In the genomic region with DNA sequence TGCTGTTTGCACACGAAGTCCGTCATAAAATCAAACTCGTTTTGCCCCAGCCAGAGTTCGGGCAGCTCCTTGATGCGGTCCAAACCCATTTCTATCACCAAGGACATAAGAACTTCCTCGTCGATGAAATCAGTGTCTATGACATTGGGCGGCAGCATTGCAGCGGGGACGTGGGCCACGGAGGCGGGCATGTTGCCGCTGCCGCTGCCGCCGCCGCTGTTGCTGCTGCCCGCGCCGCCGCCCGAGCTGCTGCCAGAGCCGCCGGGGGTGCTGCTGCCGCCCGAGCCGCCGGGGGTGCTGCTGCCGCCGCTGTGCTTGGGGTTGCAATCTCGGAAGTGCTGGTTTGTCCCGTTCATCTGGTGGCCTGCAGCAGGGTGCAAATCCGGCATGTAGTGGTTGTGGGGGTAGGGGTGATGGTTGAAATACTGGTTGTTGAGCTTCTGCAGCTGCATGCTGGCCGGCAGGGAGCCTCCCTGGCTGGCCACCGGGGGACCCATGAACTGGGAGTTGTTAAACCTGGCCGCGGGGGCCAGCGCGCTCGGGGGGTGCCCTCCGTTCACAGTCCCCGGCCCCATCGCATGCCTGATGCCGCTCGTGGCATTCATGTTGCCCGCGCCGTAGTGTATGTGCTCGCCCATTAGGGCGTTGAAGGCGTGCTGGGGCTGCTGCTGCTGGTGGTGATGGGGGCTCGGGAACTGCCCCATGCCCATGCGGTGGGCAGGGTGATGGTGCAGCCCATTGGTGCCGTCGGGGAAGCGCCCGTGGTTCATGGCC, we compare ENCODE assay signal across 8 cellular contexts. TPM values are rescaled to one million over a fixed set of nuclear protein-coding genes. Genes with fewer than 3 reads are reported as not detected.
DNase-seq lines count a peak whose midpoint lies in the region; ATAC-seq and TF ChIP-seq lines count a peak whose summit lies in the region.

No MANE protein-coding gene starts in this region.

- H3K4me1 ChIP-seq in prostate gland (replicated peaks) (peaks cover 3% of the 10 kb centered on the region), urinary bladder (ENCODE audit: insufficient read depth) (no peaks in the 10 kb centered on the region)

- DNase-seq in CD4-positive, alpha-beta T cell = peak; percentile 65 to 78 (median 69)
- DNase-seq in HT1080 (ENCODE audit: low read depth) = peak; percentile 45
- DNase-seq in SK-N-DZ (ENCODE audit: low spot score) = peak; percentile 55
- DNase-seq in activated naive CD8-positive, alpha-beta T cell treated with anti-CD3 and anti-CD28 coated beads for 36 hours = peak; percentile 82
- DNase-seq in cardiac septum (ENCODE audit: low spot score) = peak; percentile 85
- DNase-seq in prostate gland (ENCODE audit: low spot score) = peak; percentile 41

- POLR2A ChIA-PET in CD4-positive, alpha-beta T cell (lab: Charles Lee) = interaction anchor here (0.7 to 5.0 kb wide), 47 partner anchors 9 to 1562 kb away, joined by 3 to 83 read pairs (median 8); partner anchors contain the start of genes ABRACL, CCDC28A, HEBP2 and HECA

- peak overlapping the region; percentile 98 for H3K4me3 Mint-ChIP-seq in CD4-positive, alpha-beta T cell
- H3K4me3 Mint-ChIP-seq in activated naive CD8-positive, alpha-beta T cell treated with anti-CD3 and anti-CD28 coated beads for 36 hours = peak overlapping the region; percentile 99

- H3K36me3 ChIP-seq in prostate gland (no peaks in the 10 kb centered on the region), urinary bladder (ENCODE audit: insufficient read depth) (no peaks in the 10 kb centered on the region)

- no peaks in the 10 kb centered on the region for H3K9me3 Mint-ChIP-seq in CD4-positive, alpha-beta T cell
- no peaks in the 10 kb centered on the region for H3K9me3 Mint-ChIP-seq in activated naive CD8-positive, alpha-beta T cell treated with anti-CD3 and anti-CD28 coated beads for 36 hours

- H3K27ac Mint-ChIP-seq in CD4-positive, alpha-beta T cell = peak overlapping the region; percentile 97
- peak overlapping the region; percentile 99 for H3K27ac Mint-ChIP-seq in activated naive CD8-positive, alpha-beta T cell treated with anti-CD3 and anti-CD28 coated beads for 36 hours

- TF ChIP-seq POLR2A in prostate gland (IDR thresholded peaks at IDR 0.05) = no peak

- peak; percentile 22 for ATAC-seq in CD4-positive, alpha-beta T cell (ENCODE audit: poor library complexity)
- peak; percentile 22 for ATAC-seq in GM19397 (IDR thresholded peaks at IDR 0.05; ENCODE audit: unreplicated experiment)

- CTCF ChIA-PET in CD4-positive, alpha-beta T cell (lab: Charles Lee) = interaction anchor here (0.8 to 2.6 kb wide), 10 partner anchors 9 to 344 kb away, joined by 3 to 10 read pairs (median 3); partner anchors contain the start of gene TXLNB

- H3K4me1 Mint-ChIP-seq in CD4-positive, alpha-beta T cell (ENCODE audit: low read depth) = peaks cover 47% of the 10 kb centered on the region
- peaks cover 42% of the 10 kb centered on the region for H3K4me1 Mint-ChIP-seq in activated naive CD8-positive, alpha-beta T cell treated with anti-CD3 and anti-CD28 coated beads for 36 hours

- H3K27ac ChIP-seq in CD4-positive, alpha-beta T cell (ENCODE audit: low read depth, low read length) = peak overlapping the region; percentile 92
- peak overlapping the region; percentile 90 to 95 for H3K27ac ChIP-seq in prostate gland
- peak overlapping the region; percentile 81 for H3K27ac ChIP-seq in urinary bladder (ENCODE audit: low read depth)

- H3K27me3 Mint-ChIP-seq in CD4-positive, alpha-beta T cell = no peaks in the 10 kb centered on the region
- no peaks in the 10 kb centered on the region for H3K27me3 Mint-ChIP-seq in activated naive CD8-positive, alpha-beta T cell treated with anti-CD3 and anti-CD28 coated beads for 36 hours

- no peaks in the 10 kb centered on the region for H3K27me3 ChIP-seq in CD4-positive, alpha-beta T cell (ENCODE audit: control insufficient read depth, insufficient read depth, low read length)
- no peaks in the 10 kb centered on the region for H3K27me3 ChIP-seq in prostate gland (replicated peaks; ENCODE audit: insufficient read depth)

- peak overlapping the region; percentile 72 to 84 for H3K4me3 ChIP-seq in prostate gland
- peak overlapping the region; percentile 84 for H3K4me3 ChIP-seq in urinary bladder (ENCODE audit: low read depth, low read length)

- no peaks in the 10 kb centered on the region for H3K9me3 ChIP-seq in CD4-positive, alpha-beta T cell (ENCODE audit: control insufficient read depth, low read length)
- H3K9me3 ChIP-seq in prostate gland = no peaks in the 10 kb centered on the region

- intact Hi-C loops in CD4-positive, alpha-beta T cell (cut with DNase I, micrococcal nuclease) = loop anchor here (5.0 to 10.0 kb wide), 7 partner anchors 211 to 1071 kb away; partner anchors contain the start of genes REPS1 (in 2 of the 2), ABRACL (in 1 of the 2) and HEBP2 (in 1 of the 2)
- intact Hi-C loops in cardiac septum (cut with DNase I) = loop anchor here (2.0 to 10.0 kb wide), 9 partner anchors 391 to 1549 kb away; no protein-coding TSS in a partner anchor
- intact Hi-C loops in prostate gland (cut with DNase I) = loop anchor here (5.0 to 10.0 kb wide), 9 partner anchors 224 to 1881 kb away; no protein-coding TSS in a partner anchor

- TF ChIP-seq CTCF in CD4-positive, alpha-beta T cell (IDR thresholded peaks at IDR 0.05) = peak; percentile 34
- TF ChIP-seq CTCF in prostate gland (IDR thresholded peaks at IDR 0.05) = peak in 1 of 4 experiments; percentile 40

- under 1% methylated on average over 50 of the region's 57 CpGs for WGBS in prostate gland
- WGBS in urinary bladder = under 1% methylated on average over 57 of the region's 57 CpGs

- H3K36me3 Mint-ChIP-seq in CD4-positive, alpha-beta T cell (ENCODE audit: low read depth) = peaks cover 52% of the 10 kb centered on the region
- peaks cover 11% of the 10 kb centered on the region for H3K36me3 Mint-ChIP-seq in activated naive CD8-positive, alpha-beta T cell treated with anti-CD3 and anti-CD28 coated beads for 36 hours

RNA-seq across cellular contexts. Expression of gene CITED2, which starts 1.1 kb away (rescaled TPM):
- 100 to 1,000 TPM; 181 to 185 TPM for total RNA-seq in CD4-positive, alpha-beta T cell
- total RNA-seq in HT1080 (2014; rRNA removed; shearing (Covaris generic)) = 54.5 and 82.3 TPM in 2 replicates
- polyA plus RNA-seq in HT1080 (2015; cell fraction: cytosol; rRNA removed) = 72.2 and 74.7 TPM in 2 replicates
- 97.8 and 98.5 TPM in 2 replicates for polyA plus RNA-seq in HT1080 (2015; cell fraction: nucleus; rRNA removed)
- polyA plus RNA-seq in SK-N-DZ (2014; cell fraction: cytosol; rRNA removed) = 23.8 and 28.0 TPM in 2 replicates
- polyA plus RNA-seq in SK-N-DZ (2014; cell fraction: nucleus; rRNA removed) = 11.1 and 19.5 TPM in 2 replicates
- total RNA-seq in activated naive CD8-positive, alpha-beta T cell treated with anti-CD3 and anti-CD28 coated beads for 36 hours = 10 to 100 TPM; 28.4 to 28.5 TPM
- total RNA-seq in cardiac septum = 135 TPM
- total RNA-seq in prostate gland = 100 to 1,000 TPM; 117 to 149 TPM
- total RNA-seq in urinary bladder = 32.4 TPM
- 70.8 TPM for polyA plus RNA-seq in urinary bladder

Comparison
In these comparisons a context has a peak if more than half of its experiments do, and no peak if none do; other contexts are left out.
1. Peak in every context shown above with its lines: DNase-seq, ATAC-seq, H3K4me3 ChIP-seq and H3K27ac ChIP-seq.